ENCODE assay signal across 30 cellular contexts in the genomic region with DNA sequence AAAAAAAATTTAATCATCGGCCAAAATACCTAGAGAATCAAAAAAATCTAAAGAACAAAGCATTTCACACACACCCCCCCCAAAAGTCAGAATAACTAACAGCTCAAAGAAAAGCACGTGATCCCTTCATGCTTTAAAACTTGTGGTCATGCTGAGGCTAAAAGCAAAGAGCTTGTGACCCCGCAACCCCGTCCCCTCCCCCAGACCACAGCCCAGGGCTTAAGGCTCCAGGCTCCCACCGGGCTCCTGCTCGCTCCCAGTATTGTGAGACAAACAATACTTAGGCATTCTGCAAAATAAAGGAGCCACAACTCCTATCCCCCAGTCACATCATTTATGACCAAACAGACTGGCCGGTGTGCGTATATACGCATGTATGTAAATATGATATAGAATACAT.
A peak's percentile ranks its signal among the peaks of the same experiment; 100 is the strongest.
DNase-seq lines count a peak whose midpoint lies in the region; ATAC-seq, FAIRE-seq and TF ChIP-seq lines count a peak whose summit lies in the region.
"Had no signal": no experiment of that assay in that cellular context is flagged by ENCODE, and none has a peak within 500 bp of the region (broad histone marks: within the 10 kb centered on the region; RNA-seq: fewer than 3 reads in every experiment).

No MANE protein-coding gene starts in this region.

- H3K4me2 ChIP-seq in GM23338: peak overlapping the region; percentile 63
- no peak overlapping the region for H3K4me2 ChIP-seq in neuronal stem cell (ENCODE audit: insufficient read depth, low read length, poor library complexity, severe bottlenecking)
- H3K4me2 ChIP-seq: PC-9 had no signal

- H3K23ac ChIP-seq in neuronal stem cell (ENCODE audit: low read depth, low read length, poor library complexity): no peak overlapping the region

- peak overlapping the region; percentile 99 for H3K27ac Mint-ChIP-seq in GM23338
- H3K27ac Mint-ChIP-seq: activated T-helper 17 cell treated with anti-CD3 and anti-CD28 coated beads, Interleukin-2, amount 50 U/mL, for 72 hours; CD14-positive monocyte; mesothelial cell of epicardium; stimulated activated naive B cell treated with anti-CD40 and anti-IgM and Interleukin-4, amounts not matched to agents 10 μg/mL and 1 μg/mL and 100 μg/mL, for 72 hours had no signal

- H3K27ac ChIP-seq in GM23338 (ENCODE audit: low read depth) (peak overlapping the region; percentile 98), neuronal stem cell (replicated peaks; ENCODE audit: low read length) (peak overlapping the region; percentile 90), kidney (ENCODE audit: low read depth in 2 of 2, low read length in 2 of 2) (no peak overlapping the region)
- H3K27ac ChIP-seq: body of pancreas, esophagus muscularis mucosa, neutrophil, PC-9, SJCRH30, skin epidermis, uterus, VCaP had no signal

- TF ChIP-seq CTCF in GM23338 (conservative IDR thresholded peaks at IDR 0.05; ENCODE audit: low read depth in 2 of 2): no peak
- no peak for TF ChIP-seq CTCF in kidney (IDR thresholded peaks at IDR 0.05; ENCODE audit: borderline replicate concordance, extremely low read depth, insufficient read depth)

- no peak overlapping the region for H2AK5ac ChIP-seq in neuronal stem cell (ENCODE audit: low read depth, low read length)

- H3K4me1 Mint-ChIP-seq in GM23338: peaks cover 45% of the 10 kb centered on the region

- no peaks in the 10 kb centered on the region for H3K27me3 ChIP-seq in GM23338 (ENCODE audit: insufficient read depth)
- peaks cover under 1% of the 10 kb centered on the region for H3K27me3 ChIP-seq in iPS-15b (ENCODE audit: control insufficient read depth, insufficient read depth, low read length)
- H3K27me3 ChIP-seq in neuronal stem cell (ENCODE audit: control insufficient read depth in 3 of 3, insufficient read depth in 3 of 3, low read depth in 1 of 3, low read length in 3 of 3): no peaks in the 10 kb centered on the region
- H3K27me3 ChIP-seq: body of pancreas, SJCRH30 had no signal

- no peak overlapping the region for H2BK12ac ChIP-seq in neuronal stem cell (ENCODE audit: low read length)

- H3K9me2 ChIP-seq in GM23338 (ENCODE audit: insufficient read depth): no peaks in the 10 kb centered on the region

- H3F3A ChIP-seq in GM23338 (replicated peaks; ENCODE audit: low read depth): peaks cover 10% of the 10 kb centered on the region

- no peak overlapping the region for H2BK5ac ChIP-seq in neuronal stem cell (ENCODE audit: low read length)

- FAIRE-seq in kidney (lab: Jason Lieb, UNC): no peak
- FAIRE-seq: frontal cortex had no signal

- H3K27me3 Mint-ChIP-seq in GM23338 (ENCODE audit: insufficient read depth, low read depth, poor library complexity): peaks cover 12% of the 10 kb centered on the region

- H3K4ac ChIP-seq in neuronal stem cell (ENCODE audit: low read length): no peak overlapping the region

- intact Hi-C loops in kidney (cut with DNase I): no loop called here

- H3K9me3 ChIP-seq in iPS-15b (ENCODE audit: control insufficient read depth, insufficient read depth, low read length): no peaks in the 10 kb centered on the region
- no peaks in the 10 kb centered on the region for H3K9me3 ChIP-seq in neuronal stem cell (replicated peaks in 1 of 2; ENCODE audit: control insufficient read depth in 2 of 2, insufficient read depth in 1 of 2, low read depth in 1 of 2, low read length in 2 of 2)
- H3K9me3 ChIP-seq in kidney (ENCODE audit: control insufficient read depth in 1 of 2, low read length in 2 of 2): no peaks in the 10 kb centered on the region
- H3K9me3 ChIP-seq: body of pancreas, esophagus muscularis mucosa, neutrophil, SJCRH30, uterus had no signal

- no peak overlapping the region for H4K91ac ChIP-seq in neuronal stem cell (ENCODE audit: low read depth, low read length, poor library complexity)

- no peak overlapping the region for H2BK120ac ChIP-seq in neuronal stem cell (ENCODE audit: low read depth, low read length)

- peaks cover 9% of the 10 kb centered on the region for H4K20me1 ChIP-seq in GM23338 (replicated peaks; ENCODE audit: insufficient read depth)

- no CpG with 5 or more reads among the region's 9 CpGs for WGBS in neuronal stem cell (ENCODE audit: extremely low coverage in 2 of 2, insufficient read length in 2 of 2, insufficient replicate concordance in 1 of 2), 2 donors

- H3K79me1 ChIP-seq in neuronal stem cell (ENCODE audit: low read depth, low read length): no peaks in the 10 kb centered on the region

- H3K4me3 ChIP-seq in GM23338 (peak overlapping the region; percentile 67), iPS-15b (ENCODE audit: low read depth, low read length) (peak overlapping the region; percentile 43), neuronal stem cell (ENCODE audit: low read length in 2 of 2) (peak overlapping the region in 1 of 2 donors; percentile 24), kidney (ENCODE audit: low read length in 2 of 2) (no peak overlapping the region)
- H3K4me3 ChIP-seq: body of pancreas, esophagus muscularis mucosa, PC-9, SJCRH30, skin epidermis, uterus had no signal

- H4K8ac ChIP-seq in neuronal stem cell (ENCODE audit: low read depth, low read length): no peak overlapping the region

- H3K36me3 ChIP-seq in GM23338 (ENCODE audit: insufficient read depth) (peaks cover 11% of the 10 kb centered on the region; the same call in 1 of the 2 replicates), iPS-15b (ENCODE audit: control insufficient read depth, insufficient read depth, low read length) (peaks cover 4% of the 10 kb centered on the region), neuronal stem cell (replicated peaks in 1 of 2; ENCODE audit: control insufficient read depth in 2 of 2, insufficient read depth in 2 of 2, low read length in 2 of 2) (peaks cover 2 to 19% of the 10 kb centered on the region in 2 donors), kidney (ENCODE audit: control insufficient read depth in 1 of 2, insufficient read depth in 2 of 2, low read length in 2 of 2) (no peaks in the 10 kb centered on the region)
- H3K36me3 ChIP-seq: esophagus muscularis mucosa, neutrophil, SJCRH30, uterus had no signal

- H2BK15ac ChIP-seq in neuronal stem cell (ENCODE audit: low read length): no peak overlapping the region

- H3K36me3 Mint-ChIP-seq in GM23338 (ENCODE audit: low read depth): peaks cover 37% of the 10 kb centered on the region
- H3K36me3 Mint-ChIP-seq: CD14-positive monocyte, mesothelial cell of epicardium had no signal

- no peak overlapping the region for H3K14ac ChIP-seq in neuronal stem cell (ENCODE audit: low read length)

- peak; percentile 82 for DNase-seq in GM23338 (ENCODE audit: low spot score)
- peak; percentile 0 for DNase-seq in OCI-M1 (lab: John Stamatoyannopoulos, UW)
- peak; percentile 61 for DNase-seq in neuronal stem cell (ENCODE audit: low spot score)
- DNase-seq in kidney: no peak
- DNase-seq in hippocampal formation (lab: John Stamatoyannopoulos, UW): no peak
- DNase-seq: activated CD8-positive, alpha-beta memory T cell treated with anti-CD3 and anti-CD28 coated beads, Interleukin-2, amount 50 U/mL, for 4 hours; body of pancreas; effector memory CD4-positive, alpha-beta T cell; GDM1; left colon; NCI-H1105; NCI-H2029 treated with DMSO at 0.1 percent for 48 hours; NCI-H345; NCI-H774; PC-9; SJCRH30; stimulated activated CD4-positive, alpha-beta T cell treated with anti-CD3 and anti-CD28 coated beads, Interleukin-2, amount 100 ng/mL, for 24 hours; stimulated activated naive B cell treated with anti-CD40 and anti-IgM and Interleukin-4, amounts not matched to agents 10 μg/mL and 1 μg/mL and 100 μg/mL, for 72 hours; T-helper 1 cell; uterus had no signal

- H3K4me1 ChIP-seq in GM23338 (ENCODE audit: insufficient read depth) (peaks cover 50% of the 10 kb centered on the region), iPS-15b (ENCODE audit: control insufficient read depth, insufficient read depth, low read length) (peaks cover 28% of the 10 kb centered on the region), neuronal stem cell (ENCODE audit: control insufficient read depth in 2 of 2, insufficient read depth in 1 of 2, low read depth in 1 of 2, low read length in 2 of 2) (peaks cover 2 to 20% of the 10 kb centered on the region in 2 donors), kidney (ENCODE audit: control insufficient read depth in 1 of 2, insufficient read depth in 1 of 2, low read depth in 1 of 2, low read length in 2 of 2) (peaks cover 0 to 3% of the 10 kb centered on the region in 2 donors)
- H3K4me1 ChIP-seq: SJCRH30, uterus had no signal

- ATAC-seq in GM23338 (peak; percentile 74), HG03457 (IDR thresholded peaks at IDR 0.05; ENCODE audit: unreplicated experiment) (no peak)
- ATAC-seq: activated T-helper 17 cell treated with anti-CD3 and anti-CD28 coated beads, Interleukin-2, amount 50 U/mL, for 72 hours; body of pancreas; left colon; stimulated activated naive B cell treated with anti-CD40 and anti-IgM and Interleukin-4, amounts not matched to agents 10 μg/mL and 1 μg/mL and 100 μg/mL, for 72 hours had no signal

- H3K9me3 Mint-ChIP-seq in GM23338: no peaks in the 10 kb centered on the region
- H3K9me3 Mint-ChIP-seq: activated T-helper 17 cell treated with anti-CD3 and anti-CD28 coated beads, Interleukin-2, amount 50 U/mL, for 72 hours had no signal

- H2AFZ ChIP-seq in GM23338 (no peak overlapping the region), neuronal stem cell (ENCODE audit: low read length) (no peak overlapping the region)
- H2AFZ ChIP-seq: PC-9 had no signal

- H3K9ac ChIP-seq in iPS-15b (ENCODE audit: low read depth, low read length): peak overlapping the region; percentile 3
- H3K9ac ChIP-seq in neuronal stem cell (ENCODE audit: low read depth, low read length, poor library complexity): no peak overlapping the region
- no peak overlapping the region for H3K9ac ChIP-seq in kidney (ENCODE audit: low read length in 2 of 2)

- H3K18ac ChIP-seq in neuronal stem cell (ENCODE audit: low read length): no peak overlapping the region

- peak overlapping the region; percentile 99 for H3K4me3 Mint-ChIP-seq in GM23338
- H3K4me3 Mint-ChIP-seq: mesothelial cell of epicardium had no signal

- H3K79me2 ChIP-seq in GM23338 (replicated peaks; ENCODE audit: insufficient read depth): peaks cover 35% of the 10 kb centered on the region

TF ChIP-seq in GM23338, 12 proteins besides CTCF, POLR2A, EP300 and RAD21 (continues in another document):
- no peak for TF ChIP-seq ZNF331 (CRISPR knock-in tag; IDR thresholded peaks at IDR 0.05; ENCODE audit: low read depth)

Comparison
In these comparisons a context has a peak if more than half of its experiments do, and no peak if none do; other contexts are left out.
1. DNase-seq: peak in GM23338 (single experiment), OCI-M1 (single experiment) and neuronal stem cell (single experiment); none in kidney (single experiment) and hippocampal formation (0 of 2).
2. H3K27ac ChIP-seq: peak in GM23338 (single experiment) and neuronal stem cell (single experiment); none in kidney (0 of 2).
3. H3K4me3 ChIP-seq: peak in GM23338 (single experiment) and iPS-15b (single experiment); none in kidney (0 of 2).